ENCODE assay signal across 26 cellular contexts in the genomic region with DNA sequence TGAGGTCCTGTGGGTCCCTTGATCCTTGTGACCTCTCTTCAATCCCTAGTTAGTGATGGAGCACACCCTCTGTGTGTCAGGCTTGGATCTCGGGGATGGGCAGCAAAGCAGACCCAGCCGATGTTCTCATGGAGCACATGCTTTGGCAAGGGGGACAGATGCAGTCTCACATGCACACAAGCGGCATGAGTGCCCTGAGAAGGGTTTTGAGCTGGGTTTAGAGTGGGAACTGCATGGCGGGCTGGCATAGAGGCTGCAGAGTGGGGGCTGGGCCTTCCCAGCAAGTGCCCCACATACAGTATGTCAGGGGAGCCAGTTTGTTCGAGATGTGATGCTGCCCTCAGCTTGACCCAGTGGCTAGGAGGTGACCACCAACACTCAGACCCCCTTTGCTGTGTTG. TPM values are rescaled to one million over a fixed set of nuclear protein-coding genes. Genes with fewer than 3 reads are reported as not detected.
DNase-seq lines count a peak whose midpoint lies in the region; ATAC-seq and TF ChIP-seq lines count a peak whose summit lies in the region.
"Had no signal": no experiment of that assay in that cellular context is flagged by ENCODE, and none has a peak within 500 bp of the region (broad histone marks: within the 10 kb centered on the region; RNA-seq: fewer than 3 reads in every experiment).

No MANE protein-coding gene starts in this region.

- H3K36me3 ChIP-seq in heart left ventricle (peaks cover 0 to 35% (median 10%) of the 10 kb centered on the region in 9 donors), suprapubic skin (peaks cover 25% of the 10 kb centered on the region)
- H3K36me3 ChIP-seq: BE2C had no signal

- WGBS in heart left ventricle, 4 donors = 89 to 95% (median 94%) methylated on average over 3 to 5 of the region's 5 CpGs
- no CpG with 5 or more reads among the region's 5 CpGs for WGBS in suprapubic skin

- H3K27me3 ChIP-seq in heart left ventricle = peaks cover 0 to 21% (median 0%) of the 10 kb centered on the region in 9 donors
- no peaks in the 10 kb centered on the region for H3K27me3 ChIP-seq in dorsolateral prefrontal cortex
- no peaks in the 10 kb centered on the region for H3K27me3 ChIP-seq in suprapubic skin
- H3K27me3 ChIP-seq: BE2C had no signal

- TF ChIP-seq EP300 in suprapubic skin (IDR thresholded peaks at IDR 0.05) = no peak

- no peak for TF ChIP-seq CTCF in heart left ventricle (IDR thresholded peaks at IDR 0.05)
- no peak for TF ChIP-seq CTCF in dorsolateral prefrontal cortex (IDR thresholded peaks at IDR 0.05 in 54 of 56, conservative IDR thresholded peaks at IDR 0.05 in 2 of 56; ENCODE audit: low read depth in 1 of 56, partially characterized antibody in 56 of 56)
- TF ChIP-seq CTCF in suprapubic skin (IDR thresholded peaks at IDR 0.05) = no peak

- H3K4me3 ChIP-seq in heart left ventricle = no peak overlapping the region
- no peak overlapping the region for H3K4me3 ChIP-seq in dorsolateral prefrontal cortex
- no peak overlapping the region for H3K4me3 ChIP-seq in suprapubic skin

- intact Hi-C loops in left cardiac atrium (cut with DNase I) = no loop called here
- intact Hi-C loops in heart left ventricle (cut with DNase I) = no loop called here
- intact Hi-C loops in dorsolateral prefrontal cortex (cut with DNase I) = no loop called here
- intact Hi-C loops in posterior cingulate gyrus (cut with DNase I) = no loop called here

- TF ChIP-seq POLR2A in heart left ventricle (IDR thresholded peaks at IDR 0.05) (no peak), suprapubic skin (IDR thresholded peaks at IDR 0.05) (no peak)

- H3K4me1 ChIP-seq in heart left ventricle = peaks cover 0 to 46% (median 15%) of the 10 kb centered on the region in 12 donors
- H3K4me1 ChIP-seq in suprapubic skin = peaks cover 7% of the 10 kb centered on the region

- H3K9me3 ChIP-seq in heart left ventricle (peaks cover 0 to 12% (median 0%) of the 10 kb centered on the region in 12 donors), suprapubic skin (no peaks in the 10 kb centered on the region)
- H3K9me3 ChIP-seq: BE2C had no signal

- ATAC-seq in left cardiac atrium = no peak
- ATAC-seq in heart left ventricle = no peak
- ATAC-seq in HG03442 (IDR thresholded peaks at IDR 0.05; ENCODE audit: unreplicated experiment) = no peak
- ATAC-seq: HCT116 had no signal

- no peak overlapping the region for H3K27ac ChIP-seq in heart left ventricle
- H3K27ac ChIP-seq in dorsolateral prefrontal cortex = peak overlapping the region in 54 of 59 donors; percentile 1 to 100 (median 92)
- H3K27ac ChIP-seq in suprapubic skin = no peak overlapping the region

- DNase-seq in left cardiac atrium = peak; percentile 7
- DNase-seq in heart left ventricle = no peak
- peak in 4 of 10 donors; percentile 18 to 38 (median 25) for DNase-seq in dorsolateral prefrontal cortex
- peak in 6 of 10 donors; percentile 3 to 77 (median 24) for DNase-seq in posterior cingulate gyrus
- peak; percentile 22 to 44 for DNase-seq in suprapubic skin (ENCODE audit: low spot score in 2 of 2)
- DNase-seq in SIG-M5 treated with dmso at 0.1 percent for 504 hours (lab: John Stamatoyannopoulos, UW; ENCODE audit: unreplicated experiment) = no peak
- DNase-seq in SKM-1 treated with dmso at 0.1 percent for 144 hours (lab: John Stamatoyannopoulos, UW; ENCODE audit: unreplicated experiment) = no peak
- DNase-seq: 8988T; ACHN; BE2C; Calu3; CD8-positive, alpha-beta memory T cell; DMS79 treated with DMSO at 0.1 percent for 48 hours; GF-D8; Kasumi-1; MV-4-11; NCI-H1105; NCI-H1436 treated with DMSO at 0.1 percent for 48 hours; NCI-H187 treated with DMSO at 0.1 percent for 48 hours; NCI-H2107; NCI-H524; NCI-H774; SIG-M5 had no signal

RNA-seq across cellular contexts. Expression of gene B9D1, which starts 41.6 kb away (rescaled TPM):
- total RNA-seq in left cardiac atrium (1 to 10 TPM; 7.3 to 8.4 TPM), heart left ventricle (10 to 100 TPM in 5 of 9 donors, 1 to 10 TPM in 4; 5.6 to 27.9 (median 10.8) TPM), dorsolateral prefrontal cortex (10 to 100 TPM; 10.3 to 48.5 (median 28.0) TPM), suprapubic skin (10 to 100 TPM; 10.7 to 21.7 (median 17.3) TPM)
- 10 to 100 TPM in 1 of 2 donors, 1 to 10 TPM in 1; 9.1 to 10.7 TPM for polyA plus RNA-seq in heart left ventricle
- polyA plus RNA-seq: CD14-positive monocyte had no signal

RNA-seq across cellular contexts. Expression of gene MAPK7, which starts 57.4 kb away (rescaled TPM):
- total RNA-seq in left cardiac atrium (10 to 100 TPM; 13.8 to 15.1 TPM), heart left ventricle (10 to 100 TPM in 6 of 9 donors, 1 to 10 TPM in 3; 8.2 to 25.4 (median 12.1) TPM), dorsolateral prefrontal cortex (10 to 100 TPM in 118 of 120 experiments, 1 to 10 TPM in 2; 9.3 to 31.4 (median 15.9) TPM), suprapubic skin (10 to 100 TPM; 30.9 to 47.1 (median 43.6) TPM)
- 10 to 100 TPM in 1 of 2 donors, 1 to 10 TPM in 1; 5.7 to 20.0 TPM for polyA plus RNA-seq in heart left ventricle

Comparison
In these comparisons a context has a peak if more than half of its experiments do, and no peak if none do; other contexts are left out.
1. DNase-seq: peak in left cardiac atrium (single experiment), posterior cingulate gyrus (6 of 10) and suprapubic skin (2 of 2); none in heart left ventricle (0 of 5), SIG-M5 treated with dmso at 0.1 percent for 504 hours (single experiment) and SKM-1 treated with dmso at 0.1 percent for 144 hours (single experiment).
2. H3K27ac ChIP-seq: peak in dorsolateral prefrontal cortex (54 of 59); none in heart left ventricle (0 of 12) and suprapubic skin (single experiment).